Comparison of ENCODE assay signal across 8 cellular contexts in the genomic region with DNA sequence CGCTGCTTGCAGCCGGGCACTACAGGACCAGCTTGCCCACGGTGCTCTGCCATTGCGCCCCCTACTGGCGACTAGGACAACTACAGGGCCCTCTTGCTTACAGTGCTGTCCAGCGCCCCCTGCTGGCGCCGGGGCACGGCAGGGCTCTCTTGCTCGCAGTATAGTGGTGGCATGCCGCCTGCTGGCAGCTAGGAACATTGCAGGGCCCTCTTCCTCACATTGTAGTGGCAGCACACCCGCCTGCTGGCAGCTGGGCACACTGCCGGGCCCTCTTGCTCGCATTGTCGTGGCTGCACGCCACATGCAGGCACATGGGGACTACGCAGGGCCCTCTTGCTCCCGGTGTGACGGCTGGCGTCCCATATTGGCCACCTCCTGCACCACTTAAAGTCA. TPM values are rescaled to one million over a fixed set of nuclear protein-coding genes. Genes with fewer than 3 reads are reported as not detected.
DNase-seq lines count a peak whose midpoint lies in the region; ATAC-seq and TF ChIP-seq lines count a peak whose summit lies in the region.
"Not testable (repeated sequence)": the region's sequence is repeated elsewhere in the genome, so short reads cannot be mapped to it uniquely, and the experiment has no call there.

No MANE protein-coding gene starts in this region.

- peak overlapping the region; percentile 60 for H3K4me3 ChIP-seq in GM12864 (ENCODE audit: low read depth, low read length)

- not testable (repeated sequence) for H3K27me3 Mint-ChIP-seq in activated naive CD8-positive, alpha-beta T cell treated with anti-CD3 and anti-CD28 coated beads, Interleukin-2, amount 10 ng/mL, durations not matched to agents 7 days and 5 days

- peak overlapping the region; percentile 95 for H3K27ac Mint-ChIP-seq in activated naive CD8-positive, alpha-beta T cell treated with anti-CD3 and anti-CD28 coated beads, Interleukin-2, amount 10 ng/mL, durations not matched to agents 7 days and 5 days

- DNase-seq in GM12864 (ENCODE audit: low read depth) (peak; percentile 83), HT-29 (ENCODE audit: low spot score) (peak; percentile 90), T-helper 22 cell (ENCODE audit: low read depth) (peak; percentile 83), fibroblast of peridontal ligament (ENCODE audit: extremely low read depth) (peak; percentile 88), medulla oblongata (ENCODE audit: extremely low spot score) (peak; percentile 96), ureter (ENCODE audit: low spot score) (peak; percentile 94)
- peak; percentile 93 for DNase-seq in activated naive CD8-positive, alpha-beta T cell treated with anti-CD3 and anti-CD28 coated beads, Interleukin-2, amount 10 ng/mL, durations not matched to agents 7 days and 5 days
- DNase-seq in stimulated activated CD4-positive, alpha-beta T cell treated with anti-CD3 and anti-CD28 coated beads, Interleukin-12 subunit alpha, Interleukin-12 subunit beta, amount 100 ng/mL, for 4 hours = peak; percentile 83

- not testable (repeated sequence) for H3K36me3 Mint-ChIP-seq in activated naive CD8-positive, alpha-beta T cell treated with anti-CD3 and anti-CD28 coated beads, Interleukin-2, amount 10 ng/mL, durations not matched to agents 7 days and 5 days

- peak overlapping the region; percentile 89 for H3K4me3 Mint-ChIP-seq in activated naive CD8-positive, alpha-beta T cell treated with anti-CD3 and anti-CD28 coated beads, Interleukin-2, amount 10 ng/mL, durations not matched to agents 7 days and 5 days

- not testable (repeated sequence) for H3K4me1 Mint-ChIP-seq in activated naive CD8-positive, alpha-beta T cell treated with anti-CD3 and anti-CD28 coated beads, Interleukin-2, amount 10 ng/mL, durations not matched to agents 7 days and 5 days

- H3K9me3 Mint-ChIP-seq in activated naive CD8-positive, alpha-beta T cell treated with anti-CD3 and anti-CD28 coated beads, Interleukin-2, amount 10 ng/mL, durations not matched to agents 7 days and 5 days = not testable (repeated sequence)

- POLR2A ChIA-PET in activated naive CD8-positive, alpha-beta T cell treated with anti-CD3 and anti-CD28 coated beads, Interleukin-2, amount 10 ng/mL, durations not matched to agents 7 days and 5 days (lab: Charles Lee) = interaction anchor here (1.4 kb wide), 1 partner anchor 96 kb away, joined by 7 read pairs; no protein-coding TSS in a partner anchor

- ATAC-seq in activated naive CD8-positive, alpha-beta T cell treated with anti-CD3 and anti-CD28 coated beads, Interleukin-2, amount 10 ng/mL, durations not matched to agents 7 days and 5 days (ENCODE audit: low read depth) = not testable (repeated sequence)

- peak; percentile 97 for TF ChIP-seq CTCF in GM12864 (IDR thresholded peaks at IDR 0.05; ENCODE audit: low read depth, low read length, missing control alignments)

RNA-seq across cellular contexts. Expression of a gene that starts 23.0 kb away (rescaled TPM):
- 4.3 and 10.7 TPM in 2 replicates for total RNA-seq in HT-29 (2014; rRNA removed; shearing (Covaris generic))
- 10 to 100 TPM; 23.9 to 27.4 TPM for total RNA-seq in activated naive CD8-positive, alpha-beta T cell treated with anti-CD3 and anti-CD28 coated beads, Interleukin-2, amount 10 ng/mL, durations not matched to agents 7 days and 5 days
- total RNA-seq in ureter = 36.1 TPM
